ENCODE assay signal across 1 cellular context in the genomic region with DNA sequence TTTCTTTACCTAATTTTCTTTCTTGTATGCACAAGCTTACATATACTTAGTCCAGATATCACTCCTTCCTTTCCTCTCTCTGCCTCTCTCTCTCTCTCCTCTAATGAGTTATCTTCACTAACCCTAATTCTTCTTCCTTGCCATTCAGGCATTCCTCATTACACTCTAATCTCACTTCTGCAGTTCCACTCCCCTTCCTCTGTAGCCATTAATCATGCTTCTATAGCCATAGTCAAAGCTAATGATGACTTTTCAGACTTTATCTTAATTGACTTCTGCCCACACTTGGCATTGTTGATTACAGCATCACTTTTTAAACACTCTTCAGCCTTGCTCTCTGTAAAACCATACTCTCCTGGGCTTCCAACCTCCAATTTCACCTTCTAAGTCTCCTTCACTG.
TF ChIP-seq lines count a peak whose summit lies in the region.

No MANE protein-coding gene starts in this region.

TF ChIP-seq in K562, 482 proteins besides CTCF, POLR2A, EP300 and RAD21 (continued from another document and continues in another):
- peak; percentile 62; the same call in 1 of the 2 replicates for TF ChIP-seq KHSRP (IDR thresholded peaks at IDR 0.05)
- no peak for TF ChIP-seq MAZ (CRISPR knock-in tag; conservative IDR thresholded peaks at IDR 0.05 in 1 of 2, IDR thresholded peaks at IDR 0.05 in 1 of 2)
- TF ChIP-seq POLR2AphosphoS2 (IDR thresholded peaks at IDR 0.05; ENCODE audit: low read length) = no peak
- no peak for TF ChIP-seq U2AF1 (optimal IDR thresholded peaks at IDR 0.05; ENCODE audit: low read depth, low read length)
- TF ChIP-seq HDAC8 (tag; IDR thresholded peaks at IDR 0.05) = no peak
- TF ChIP-seq ZMIZ1 (IDR thresholded peaks at IDR 0.05; ENCODE audit: low read depth in 2 of 2, low read length in 2 of 2) = peak in 1 of 2 experiments; percentile 85; a peak in 2 of 4 replicates
- no peak for TF ChIP-seq ZNF639 (CRISPR knock-in tag; conservative IDR thresholded peaks at IDR 0.05 in 1 of 2, IDR thresholded peaks at IDR 0.05 in 1 of 2)
- no peak for TF ChIP-seq SLC30A9 (CRISPR knock-in tag; IDR thresholded peaks at IDR 0.05)
- TF ChIP-seq EHMT2 (IDR thresholded peaks at IDR 0.05) = no peak; the same call in 1 of the 2 replicates
- peak; percentile 96 for TF ChIP-seq SOX6 (IDR thresholded peaks at IDR 0.05)
- peak; percentile 93 for TF ChIP-seq HBP1 (CRISPR knock-in tag; IDR thresholded peaks at IDR 0.05)
- TF ChIP-seq JUNB (CRISPR knock-in tag; conservative IDR thresholded peaks at IDR 0.05) = 0 out of 2 replicates have a peak, but pooled peaks have one; percentile 8
- no peak for TF ChIP-seq PPARD (CRISPR knock-in tag; IDR thresholded peaks at IDR 0.05)
- TF ChIP-seq, protein P1, sequence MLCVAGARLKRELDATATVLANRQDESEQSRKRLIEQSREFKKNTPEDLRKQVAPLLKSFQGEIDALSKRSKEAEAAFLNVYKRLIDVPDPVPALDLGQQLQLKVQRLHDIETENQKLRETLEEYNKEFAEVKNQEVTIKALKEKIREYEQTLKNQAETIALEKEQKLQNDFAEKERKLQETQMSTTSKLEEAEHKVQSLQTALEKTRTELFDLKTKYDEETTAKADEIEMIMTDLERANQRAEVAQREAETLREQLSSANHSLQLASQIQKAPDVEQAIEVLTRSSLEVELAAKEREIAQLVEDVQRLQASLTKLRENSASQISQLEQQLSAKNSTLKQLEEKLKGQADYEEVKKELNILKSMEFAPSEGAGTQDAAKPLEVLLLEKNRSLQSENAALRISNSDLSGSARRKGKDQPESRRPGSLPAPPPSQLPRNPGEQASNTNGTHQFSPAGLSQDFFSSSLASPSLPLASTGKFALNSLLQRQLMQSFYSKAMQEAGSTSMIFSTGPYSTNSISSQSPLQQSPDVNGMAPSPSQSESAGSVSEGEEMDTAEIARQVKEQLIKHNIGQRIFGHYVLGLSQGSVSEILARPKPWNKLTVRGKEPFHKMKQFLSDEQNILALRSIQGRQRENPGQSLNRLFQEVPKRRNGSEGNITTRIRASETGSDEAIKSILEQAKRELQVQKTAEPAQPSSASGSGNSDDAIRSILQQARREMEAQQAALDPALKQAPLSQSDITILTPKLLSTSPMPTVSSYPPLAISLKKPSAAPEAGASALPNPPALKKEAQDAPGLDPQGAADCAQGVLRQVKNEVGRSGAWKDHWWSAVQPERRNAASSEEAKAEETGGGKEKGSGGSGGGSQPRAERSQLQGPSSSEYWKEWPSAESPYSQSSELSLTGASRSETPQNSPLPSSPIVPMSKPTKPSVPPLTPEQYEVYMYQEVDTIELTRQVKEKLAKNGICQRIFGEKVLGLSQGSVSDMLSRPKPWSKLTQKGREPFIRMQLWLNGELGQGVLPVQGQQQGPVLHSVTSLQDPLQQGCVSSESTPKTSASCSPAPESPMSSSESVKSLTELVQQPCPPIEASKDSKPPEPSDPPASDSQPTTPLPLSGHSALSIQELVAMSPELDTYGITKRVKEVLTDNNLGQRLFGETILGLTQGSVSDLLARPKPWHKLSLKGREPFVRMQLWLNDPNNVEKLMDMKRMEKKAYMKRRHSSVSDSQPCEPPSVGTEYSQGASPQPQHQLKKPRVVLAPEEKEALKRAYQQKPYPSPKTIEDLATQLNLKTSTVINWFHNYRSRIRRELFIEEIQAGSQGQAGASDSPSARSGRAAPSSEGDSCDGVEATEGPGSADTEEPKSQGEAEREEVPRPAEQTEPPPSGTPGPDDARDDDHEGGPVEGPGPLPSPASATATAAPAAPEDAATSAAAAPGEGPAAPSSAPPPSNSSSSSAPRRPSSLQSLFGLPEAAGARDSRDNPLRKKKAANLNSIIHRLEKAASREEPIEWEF (CRISPR knock-in tag; IDR thresholded peaks at IDR 0.05) = no peak
- peak; percentile 77 to 90; a peak in 3 of 4 replicates for TF ChIP-seq ARNT (IDR thresholded peaks at IDR 0.05)
- TF ChIP-seq ZNF174 (CRISPR knock-in tag; IDR thresholded peaks at IDR 0.05) = no peak
- TF ChIP-seq TCF3 (CRISPR knock-in tag; IDR thresholded peaks at IDR 0.05) = peak; percentile 91
- TF ChIP-seq GTF2B (IDR thresholded peaks at IDR 0.05; ENCODE audit: extremely low read depth, insufficient read length) = no peak
- no peak for TF ChIP-seq CEBPB (tag; IDR thresholded peaks at IDR 0.05)
- no peak for TF ChIP-seq ZNF57 (CRISPR knock-in tag; IDR thresholded peaks at IDR 0.05)
- TF ChIP-seq, protein P2, sequence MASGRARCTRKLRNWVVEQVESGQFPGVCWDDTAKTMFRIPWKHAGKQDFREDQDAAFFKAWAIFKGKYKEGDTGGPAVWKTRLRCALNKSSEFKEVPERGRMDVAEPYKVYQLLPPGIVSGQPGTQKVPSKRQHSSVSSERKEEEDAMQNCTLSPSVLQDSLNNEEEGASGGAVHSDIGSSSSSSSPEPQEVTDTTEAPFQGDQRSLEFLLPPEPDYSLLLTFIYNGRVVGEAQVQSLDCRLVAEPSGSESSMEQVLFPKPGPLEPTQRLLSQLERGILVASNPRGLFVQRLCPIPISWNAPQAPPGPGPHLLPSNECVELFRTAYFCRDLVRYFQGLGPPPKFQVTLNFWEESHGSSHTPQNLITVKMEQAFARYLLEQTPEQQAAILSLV (tag; IDR thresholded peaks at IDR 0.05) = no peak
- TF ChIP-seq MTA1 (IDR thresholded peaks at IDR 0.05; ENCODE audit: borderline replicate concordance) = peak; percentile 72; the same call in 1 of the 2 replicates
- peak; percentile 76; the same call in 1 of the 2 replicates for TF ChIP-seq ZNF584 (CRISPR knock-in tag; IDR thresholded peaks at IDR 0.05; ENCODE audit: low read depth)
- no peak; the same call in 1 of the 2 replicates for TF ChIP-seq ZNF79 (CRISPR knock-in tag; IDR thresholded peaks at IDR 0.05; ENCODE audit: low read depth)
- 0 out of 2 replicates have a peak, but pooled peaks have one; percentile 19 for TF ChIP-seq ZFP1 (CRISPR knock-in tag; IDR thresholded peaks at IDR 0.05)
- peak; percentile 55 for TF ChIP-seq PBX2 (CRISPR knock-in tag; IDR thresholded peaks at IDR 0.05; ENCODE audit: low read depth)
- peak; percentile 98 for TF ChIP-seq PBX2 (tag; conservative IDR thresholded peaks at IDR 0.05; ENCODE audit: low read depth)
- TF ChIP-seq, protein P3, sequence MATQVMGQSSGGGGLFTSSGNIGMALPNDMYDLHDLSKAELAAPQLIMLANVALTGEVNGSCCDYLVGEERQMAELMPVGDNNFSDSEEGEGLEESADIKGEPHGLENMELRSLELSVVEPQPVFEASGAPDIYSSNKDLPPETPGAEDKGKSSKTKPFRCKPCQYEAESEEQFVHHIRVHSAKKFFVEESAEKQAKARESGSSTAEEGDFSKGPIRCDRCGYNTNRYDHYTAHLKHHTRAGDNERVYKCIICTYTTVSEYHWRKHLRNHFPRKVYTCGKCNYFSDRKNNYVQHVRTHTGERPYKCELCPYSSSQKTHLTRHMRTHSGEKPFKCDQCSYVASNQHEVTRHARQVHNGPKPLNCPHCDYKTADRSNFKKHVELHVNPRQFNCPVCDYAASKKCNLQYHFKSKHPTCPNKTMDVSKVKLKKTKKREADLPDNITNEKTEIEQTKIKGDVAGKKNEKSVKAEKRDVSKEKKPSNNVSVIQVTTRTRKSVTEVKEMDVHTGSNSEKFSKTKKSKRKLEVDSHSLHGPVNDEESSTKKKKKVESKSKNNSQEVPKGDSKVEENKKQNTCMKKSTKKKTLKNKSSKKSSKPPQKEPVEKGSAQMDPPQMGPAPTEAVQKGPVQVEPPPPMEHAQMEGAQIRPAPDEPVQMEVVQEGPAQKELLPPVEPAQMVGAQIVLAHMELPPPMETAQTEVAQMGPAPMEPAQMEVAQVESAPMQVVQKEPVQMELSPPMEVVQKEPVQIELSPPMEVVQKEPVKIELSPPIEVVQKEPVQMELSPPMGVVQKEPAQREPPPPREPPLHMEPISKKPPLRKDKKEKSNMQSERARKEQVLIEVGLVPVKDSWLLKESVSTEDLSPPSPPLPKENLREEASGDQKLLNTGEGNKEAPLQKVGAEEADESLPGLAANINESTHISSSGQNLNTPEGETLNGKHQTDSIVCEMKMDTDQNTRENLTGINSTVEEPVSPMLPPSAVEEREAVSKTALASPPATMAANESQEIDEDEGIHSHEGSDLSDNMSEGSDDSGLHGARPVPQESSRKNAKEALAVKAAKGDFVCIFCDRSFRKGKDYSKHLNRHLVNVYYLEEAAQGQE (CRISPR knock-in tag; IDR thresholded peaks at IDR 0.05; ENCODE audit: low read depth) = no peak
- no peak for TF ChIP-seq ZNF146 (CRISPR knock-in tag; IDR thresholded peaks at IDR 0.05; ENCODE audit: unreplicated experiment)
- TF ChIP-seq MCM3 (IDR thresholded peaks at IDR 0.05) = no peak
- no peak for TF ChIP-seq CSDE1 (IDR thresholded peaks at IDR 0.05)
- TF ChIP-seq, protein P4, sequence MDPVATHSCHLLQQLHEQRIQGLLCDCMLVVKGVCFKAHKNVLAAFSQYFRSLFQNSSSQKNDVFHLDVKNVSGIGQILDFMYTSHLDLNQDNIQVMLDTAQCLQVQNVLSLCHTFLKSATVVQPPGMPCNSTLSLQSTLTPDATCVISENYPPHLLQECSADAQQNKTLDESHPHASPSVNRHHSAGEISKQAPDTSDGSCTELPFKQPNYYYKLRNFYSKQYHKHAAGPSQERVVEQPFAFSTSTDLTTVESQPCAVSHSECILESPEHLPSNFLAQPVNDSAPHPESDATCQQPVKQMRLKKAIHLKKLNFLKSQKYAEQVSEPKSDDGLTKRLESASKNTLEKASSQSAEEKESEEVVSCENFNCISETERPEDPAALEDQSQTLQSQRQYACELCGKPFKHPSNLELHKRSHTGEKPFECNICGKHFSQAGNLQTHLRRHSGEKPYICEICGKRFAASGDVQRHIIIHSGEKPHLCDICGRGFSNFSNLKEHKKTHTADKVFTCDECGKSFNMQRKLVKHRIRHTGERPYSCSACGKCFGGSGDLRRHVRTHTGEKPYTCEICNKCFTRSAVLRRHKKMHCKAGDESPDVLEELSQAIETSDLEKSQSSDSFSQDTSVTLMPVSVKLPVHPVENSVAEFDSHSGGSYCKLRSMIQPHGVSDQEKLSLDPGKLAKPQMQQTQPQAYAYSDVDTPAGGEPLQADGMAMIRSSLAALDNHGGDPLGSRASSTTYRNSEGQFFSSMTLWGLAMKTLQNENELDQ (CRISPR knock-in tag; IDR thresholded peaks at IDR 0.05; ENCODE audit: borderline replicate concordance) = no peak
- no peak for TF ChIP-seq HIVEP1 (CRISPR knock-in tag; IDR thresholded peaks at IDR 0.05)
- TF ChIP-seq ADNP (tag; IDR thresholded peaks at IDR 0.05) = no peak
- TF ChIP-seq HNRNPUL1 (IDR thresholded peaks at IDR 0.05; ENCODE audit: low read length) = no peak
